9 cellular contexts compared by ENCODE assay signal in genomic region chr5:78518365-78519197, GRCh38.
DNase-seq lines count a peak whose midpoint lies in the region; ATAC-seq, FAIRE-seq and TF ChIP-seq lines count a peak whose summit lies in the region.
"Had no signal": no experiment of that assay in that cellular context is flagged by ENCODE, and none has a peak within 500 bp of the region (broad histone marks: within the 10 kb centered on the region; RNA-seq: fewer than 3 reads in every experiment).

No MANE protein-coding gene starts in this region.

- ATAC-seq in GM21723 (IDR thresholded peaks at IDR 0.05; ENCODE audit: unreplicated experiment) = no peak

- no peaks in the 10 kb centered on the region for H3K36me3 Mint-ChIP-seq in activated CD4-positive, alpha-beta memory T cell treated with anti-CD3 and anti-CD28 coated beads, Interleukin-2, amount 10 ng/mL, durations not matched to agents 7 days and 5 days (ENCODE audit: low read depth)
- H3K36me3 Mint-ChIP-seq: natural killer cell treated with Interleukin-12 subunit alpha and Interleukin-12 subunit beta and Interleukin-15 and Interleukin-18, amount 100 ng/mL, for 72 hours had no signal

- no peaks in the 10 kb centered on the region for H3K79me2 ChIP-seq in keratinocyte (ENCODE audit: control insufficient read depth, insufficient read depth, low read length)

- FAIRE-seq in keratinocyte (lab: Jason Lieb, UNC) = peak; percentile 39

- H3K36me3 ChIP-seq in brain microvascular endothelial cell (replicated peaks) (peaks cover 3% of the 10 kb centered on the region), keratinocyte (ENCODE audit: control insufficient read depth in 2 of 2, extremely low read depth in 1 of 2, insufficient read depth in 2 of 2, low read length in 2 of 2) (peaks cover 0 to 2% of the 10 kb centered on the region in 2 experiments), subcutaneous abdominal adipose tissue (ENCODE audit: control insufficient read depth in 5 of 5, insufficient read depth in 5 of 5, low read length in 5 of 5) (no peaks in the 10 kb centered on the region)

- H3K27ac ChIP-seq in brain microvascular endothelial cell (peak overlapping the region; percentile 96), keratinocyte (ENCODE audit: control insufficient read depth, insufficient read depth, low read length) (peak overlapping the region; percentile 77), subcutaneous abdominal adipose tissue (ENCODE audit: low read depth, low read length) (peak overlapping the region; percentile 9)

- CTCF ChIA-PET in activated CD4-positive, alpha-beta memory T cell treated with anti-CD3 and anti-CD28 coated beads, Interleukin-2, amount 10 ng/mL, durations not matched to agents 7 days and 5 days (lab: Charles Lee) = no interaction called here

- POLR2A ChIA-PET in activated CD4-positive, alpha-beta memory T cell treated with anti-CD3 and anti-CD28 coated beads, Interleukin-2, amount 10 ng/mL, durations not matched to agents 7 days and 5 days (lab: Charles Lee) = no interaction called here

- H4K20me1 ChIP-seq in keratinocyte (ENCODE audit: control insufficient read depth, extremely low read depth, insufficient read depth, low read length) = no peaks in the 10 kb centered on the region

- no peaks in the 10 kb centered on the region for H3K4me1 Mint-ChIP-seq in activated CD4-positive, alpha-beta memory T cell treated with anti-CD3 and anti-CD28 coated beads, Interleukin-2, amount 10 ng/mL, durations not matched to agents 7 days and 5 days

- H3K9me3 ChIP-seq in keratinocyte (ENCODE audit: control insufficient read depth, low read depth, low read length) = no peaks in the 10 kb centered on the region
- no peaks in the 10 kb centered on the region for H3K9me3 ChIP-seq in subcutaneous abdominal adipose tissue (ENCODE audit: control insufficient read depth in 5 of 5, low read length in 5 of 5)

- dilution Hi-C loops in keratinocyte (cut with MboI; ENCODE audit: extremely low pct_ligation_motif_present, low sequenced_read_pairs) = no loop called here

- H3K9me1 ChIP-seq in keratinocyte (ENCODE audit: control insufficient read depth, extremely low read depth, insufficient read depth, low read length) = no peaks in the 10 kb centered on the region

- no peaks in the 10 kb centered on the region for H3K9me3 Mint-ChIP-seq in activated CD4-positive, alpha-beta memory T cell treated with anti-CD3 and anti-CD28 coated beads, Interleukin-2, amount 10 ng/mL, durations not matched to agents 7 days and 5 days
- H3K9me3 Mint-ChIP-seq: natural killer cell treated with Interleukin-12 subunit alpha and Interleukin-12 subunit beta and Interleukin-15 and Interleukin-18, amount 100 ng/mL, for 72 hours had no signal

- TF ChIP-seq CTCF in brain microvascular endothelial cell (IDR thresholded peaks at IDR 0.05; ENCODE audit: low read depth, low read length, missing control alignments) = no peak
- TF ChIP-seq CTCF in keratinocyte (optimal IDR thresholded peaks at IDR 0.05 in 1 of 3, IDR thresholded peaks at IDR 0.05 in 1 of 3, conservative IDR thresholded peaks at IDR 0.05 in 1 of 3; ENCODE audit: extremely low read depth in 1 of 3, insufficient read depth in 2 of 3, low read length in 3 of 3) = no peak

- DNase-seq in HPDE6-E6E7 (ENCODE audit: extremely low spot score) (peak; percentile 83), brain microvascular endothelial cell (peak; percentile 96), keratinocyte (ENCODE audit: low read depth, low spot score) (no peak), NCI-H2081 (lab: John Stamatoyannopoulos, UW) (no peak)
- no peak for DNase-seq in NK-92 treated with Interleukin-12 subunit alpha and Interleukin-12 subunit beta, amount 100 ng/mL, for 24 hours (lab: John Stamatoyannopoulos, UW)
- DNase-seq in activated CD4-positive, alpha-beta memory T cell treated with anti-CD3 and anti-CD28 coated beads, Interleukin-2, amount 10 ng/mL, durations not matched to agents 7 days and 5 days = no peak

- no peak overlapping the region for H3K4me3 ChIP-seq in brain microvascular endothelial cell (ENCODE audit: low read depth, low read length)
- no peak overlapping the region for H3K4me3 ChIP-seq in keratinocyte (ENCODE audit: control insufficient read depth in 2 of 3, extremely low read depth in 1 of 3, insufficient read depth in 2 of 3, low read depth in 1 of 3, low read length in 3 of 3)
- H3K4me3 ChIP-seq in subcutaneous abdominal adipose tissue (ENCODE audit: low read depth in 1 of 5, low read length in 5 of 5) = no peak overlapping the region

- H3K27me3 Mint-ChIP-seq in activated CD4-positive, alpha-beta memory T cell treated with anti-CD3 and anti-CD28 coated beads, Interleukin-2, amount 10 ng/mL, durations not matched to agents 7 days and 5 days = peaks cover 41% of the 10 kb centered on the region

- in situ Hi-C loops in brain microvascular endothelial cell (cut with HindIII; ENCODE audit: low pct_ligation_motif_present, low sequenced_read_pairs) = no loop called here

- peak overlapping the region; percentile 52 for H3K4me2 ChIP-seq in keratinocyte (ENCODE audit: control insufficient read depth, extremely low read depth, insufficient read depth, low read depth, low read length)

- H3K4me1 ChIP-seq in keratinocyte (ENCODE audit: control insufficient read depth, extremely low read depth, insufficient read depth, low read length) (peaks cover 17% of the 10 kb centered on the region), subcutaneous abdominal adipose tissue (ENCODE audit: control insufficient read depth in 5 of 5, insufficient read depth in 5 of 5, low read length in 5 of 5) (peaks cover 5 to 30% (median 12%) of the 10 kb centered on the region in 5 donors)

- H3K27me3 ChIP-seq in brain microvascular endothelial cell (replicated peaks) (no peaks in the 10 kb centered on the region), keratinocyte (ENCODE audit: control insufficient read depth, extremely low read depth, insufficient read depth, low read length) (no peaks in the 10 kb centered on the region), subcutaneous abdominal adipose tissue (ENCODE audit: control insufficient read depth in 5 of 5, insufficient read depth in 4 of 5, low read length in 5 of 5) (no peaks in the 10 kb centered on the region)

- no peak overlapping the region for H2AFZ ChIP-seq in keratinocyte (ENCODE audit: control insufficient read depth, low read length)

- H3K27ac Mint-ChIP-seq in activated CD4-positive, alpha-beta memory T cell treated with anti-CD3 and anti-CD28 coated beads, Interleukin-2, amount 10 ng/mL, durations not matched to agents 7 days and 5 days = no peak overlapping the region
- H3K27ac Mint-ChIP-seq: natural killer cell treated with Interleukin-12 subunit alpha and Interleukin-12 subunit beta and Interleukin-15 and Interleukin-18, amount 100 ng/mL, for 72 hours had no signal

- H3K9ac ChIP-seq in keratinocyte (ENCODE audit: control insufficient read depth, extremely low read depth, insufficient read depth, low read length) = peak overlapping the region; percentile 52
- H3K9ac ChIP-seq in subcutaneous abdominal adipose tissue (ENCODE audit: low read length in 5 of 5) = no peak overlapping the region

- H3K4me3 Mint-ChIP-seq in activated CD4-positive, alpha-beta memory T cell treated with anti-CD3 and anti-CD28 coated beads, Interleukin-2, amount 10 ng/mL, durations not matched to agents 7 days and 5 days = no peak overlapping the region
- H3K4me3 Mint-ChIP-seq: natural killer cell treated with Interleukin-12 subunit alpha and Interleukin-12 subunit beta and Interleukin-15 and Interleukin-18, amount 100 ng/mL, for 72 hours had no signal

Comparison
In these comparisons a context has a peak if more than half of its experiments do, and no peak if none do; other contexts are left out.
1. DNase-seq: peak in HPDE6-E6E7 (single experiment) and brain microvascular endothelial cell (single experiment); none in keratinocyte (single experiment), NCI-H2081 (0 of 2), NK-92 treated with Interleukin-12 subunit alpha and Interleukin-12 subunit beta, amount 100 ng/mL, for 24 hours (single experiment) and activated CD4-positive, alpha-beta memory T cell treated with anti-CD3 and anti-CD28 coated beads, Interleukin-2, amount 10 ng/mL, durations not matched to agents 7 days and 5 days (single experiment).
2. H3K27ac ChIP-seq: peak in every context shown above with its lines; median percentile 96 in brain microvascular endothelial cell; 77 in keratinocyte; 9 in subcutaneous abdominal adipose tissue.